ENCODE assay signal across 11 cellular contexts in the genomic region with DNA sequence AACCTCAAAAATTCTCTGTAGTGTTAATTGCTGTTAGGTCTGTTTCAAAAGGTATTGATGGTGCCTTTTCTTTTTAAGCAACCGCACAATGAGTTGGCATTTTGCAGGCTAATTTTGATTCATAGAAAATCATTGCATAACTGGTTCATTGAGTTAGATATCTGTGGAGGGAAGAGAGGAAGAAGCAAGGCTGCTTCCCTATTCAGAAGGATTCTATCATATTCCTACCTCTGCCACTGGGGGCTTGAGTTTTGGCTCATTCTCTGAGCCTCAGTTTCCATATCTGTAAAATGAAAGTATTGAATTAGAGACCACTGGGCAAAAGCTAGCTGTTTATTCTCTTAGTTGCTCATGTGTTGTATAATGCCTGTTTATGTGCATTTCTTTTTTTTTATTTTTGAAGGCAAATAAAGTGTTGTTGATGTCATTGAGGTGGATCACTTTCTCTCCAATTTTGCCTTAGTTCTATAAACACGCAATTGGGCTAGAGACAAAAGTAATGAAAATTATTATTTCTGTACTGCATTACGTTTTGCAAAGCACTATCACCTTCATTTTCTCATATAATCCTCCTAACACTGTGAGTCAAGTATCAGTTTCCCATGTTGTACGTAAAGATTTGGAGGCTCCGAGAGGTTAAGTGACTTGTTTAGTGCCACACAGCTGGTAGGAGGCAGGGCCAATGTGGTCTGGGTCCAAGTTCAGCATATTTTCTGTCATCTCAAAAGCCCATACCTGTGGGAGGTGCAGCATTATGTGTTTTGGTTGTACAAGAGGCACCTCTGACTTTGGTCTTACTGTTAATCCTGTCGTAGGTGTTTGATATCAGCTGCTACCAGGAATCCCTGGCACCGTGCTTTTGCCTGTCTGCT. TPM values are rescaled to one million over a fixed set of nuclear protein-coding genes. Genes with fewer than 3 reads are reported as not detected.
DNase-seq lines count a peak whose midpoint lies in the region; ATAC-seq, FAIRE-seq and TF ChIP-seq lines count a peak whose summit lies in the region.
"Had no signal": no experiment of that assay in that cellular context is flagged by ENCODE, and none has a peak within 500 bp of the region (broad histone marks: within the 10 kb centered on the region; RNA-seq: fewer than 3 reads in every experiment).

No MANE protein-coding gene starts in this region.

- peak overlapping the region; percentile 93 to 99 (median 98) for H3K4me3 Mint-ChIP-seq in T-cell

- H3K4me1 ChIP-seq in right atrium auricular region, result peaks cover 0 to 75% of the 10 kb centered on the region in 2 donors
- peaks cover 31 to 35% of the 10 kb centered on the region in 2 donors for H3K4me1 ChIP-seq in kidney (ENCODE audit: control insufficient read depth in 1 of 2, insufficient read depth in 1 of 2, low read depth in 1 of 2, low read length in 2 of 2)
- H3K4me1 ChIP-seq in upper lobe of right lung, result peaks cover 51% of the 10 kb centered on the region

- peak overlapping the region in 1 of 2 donors; percentile 27 for H3K9ac ChIP-seq in kidney (ENCODE audit: low read length in 2 of 2)

- H3K9me3 ChIP-seq in right atrium auricular region (no peaks in the 10 kb centered on the region), kidney (ENCODE audit: control insufficient read depth in 1 of 2, low read length in 2 of 2) (no peaks in the 10 kb centered on the region), upper lobe of right lung (no peaks in the 10 kb centered on the region)
- H3K9me3 ChIP-seq: neutrophil had no signal

- CTCF ChIA-PET in T-cell (lab: Charles Lee), result no interaction called here

- H3K36me3 ChIP-seq in right atrium auricular region, result peaks cover 46% of the 10 kb centered on the region
- peaks cover under 1 to 4% of the 10 kb centered on the region in 2 donors for H3K36me3 ChIP-seq in kidney (ENCODE audit: control insufficient read depth in 1 of 2, insufficient read depth in 2 of 2, low read length in 2 of 2)
- peaks cover 35% of the 10 kb centered on the region for H3K36me3 ChIP-seq in upper lobe of right lung
- H3K36me3 ChIP-seq: neutrophil had no signal

- no peak for FAIRE-seq in kidney (lab: Jason Lieb, UNC)

- H3K27me3 ChIP-seq in right atrium auricular region (no peaks in the 10 kb centered on the region), upper lobe of right lung (no peaks in the 10 kb centered on the region)

- H3K36me3 Mint-ChIP-seq in T-cell, result peaks cover 29% of the 10 kb centered on the region

- TF ChIP-seq CTCF in right atrium auricular region (IDR thresholded peaks at IDR 0.05), result peak in 1 of 2 donors; percentile 19
- no peak for TF ChIP-seq CTCF in kidney (IDR thresholded peaks at IDR 0.05; ENCODE audit: borderline replicate concordance, extremely low read depth, insufficient read depth)
- TF ChIP-seq CTCF in upper lobe of right lung (IDR thresholded peaks at IDR 0.05), result no peak

- intact Hi-C loops in left cardiac atrium (cut with DNase I) (loop anchor here in 1 of 2 donors (5.0 kb wide), 1 partner anchor 210 kb away; no protein-coding TSS in a partner anchor), kidney (cut with DNase I) (no loop called here), upper lobe of right lung (cut with DNase I) (loop anchor here (5.0 to 10.0 kb wide), 2 partner anchors 205 to 282 kb away; no protein-coding TSS in a partner anchor)

- H3K27me3 Mint-ChIP-seq in T-cell, result no peaks in the 10 kb centered on the region

- peak overlapping the region; percentile 60 to 98 for H3K27ac Mint-ChIP-seq in T-cell

- DNase-seq in right atrium auricular region (ENCODE audit: low spot score), result no peak
- no peak for DNase-seq in left cardiac atrium
- no peak for DNase-seq in T-cell
- no peak for DNase-seq in kidney
- DNase-seq in upper lobe of right lung, result no peak
- no peak for DNase-seq in Ammon's horn (ENCODE audit: low spot score)
- DNase-seq: activated gamma-delta T cell, DMS79 had no signal

- H3K4me3 ChIP-seq in right atrium auricular region (peak overlapping the region in 1 of 2 donors; percentile 72), kidney (ENCODE audit: low read length in 2 of 2) (peak overlapping the region; percentile 88), upper lobe of right lung (peak overlapping the region; percentile 93)

- no peaks in the 10 kb centered on the region for H3K9me3 Mint-ChIP-seq in T-cell

- H3K27ac ChIP-seq in right atrium auricular region (peak overlapping the region; percentile 93 to 98), kidney (ENCODE audit: low read depth in 2 of 2, low read length in 2 of 2) (peak overlapping the region; percentile 32 to 97), upper lobe of right lung (peak overlapping the region; percentile 14)
- H3K27ac ChIP-seq: neutrophil had no signal

- POLR2A ChIA-PET in T-cell (lab: Charles Lee), result no interaction called here

- peaks cover 87 to 95% (median 87%) of the 10 kb centered on the region in 3 donors for H3K4me1 Mint-ChIP-seq in T-cell

- ATAC-seq in left cardiac atrium (no peak), T-cell (replicated peaks in 1 of 4) (no peak), upper lobe of right lung (no peak), GM18520 (IDR thresholded peaks at IDR 0.05; ENCODE audit: unreplicated experiment) (no peak), GM21360 (IDR thresholded peaks at IDR 0.05; ENCODE audit: unreplicated experiment) (no peak)

RNA-seq across cellular contexts. Expression of gene TRIB2, which starts 5.9 kb away (rescaled TPM):
- total RNA-seq in right atrium auricular region (10 to 100 TPM; 33.5 to 55.7 TPM), left cardiac atrium (10 to 100 TPM; 32.5 to 43.6 TPM), T-cell (100 to 1,000 TPM; 111 to 131 (median 121) TPM), kidney (69.2 TPM), upper lobe of right lung (50.7 TPM)
- polyA plus RNA-seq in kidney (ENCODE audit: insufficient read depth, low read depth, low replicate concordance), result 29.6 TPM

Comparison
In these comparisons a context has a peak if more than half of its experiments do, and no peak if none do; other contexts are left out.
1. H3K27ac ChIP-seq: peak in every context shown above with its lines; median percentile 96 in right atrium auricular region; 64 in kidney; 14 in upper lobe of right lung.